Comparison of ENCODE assay signal across 1 cellular context in the genomic region with DNA sequence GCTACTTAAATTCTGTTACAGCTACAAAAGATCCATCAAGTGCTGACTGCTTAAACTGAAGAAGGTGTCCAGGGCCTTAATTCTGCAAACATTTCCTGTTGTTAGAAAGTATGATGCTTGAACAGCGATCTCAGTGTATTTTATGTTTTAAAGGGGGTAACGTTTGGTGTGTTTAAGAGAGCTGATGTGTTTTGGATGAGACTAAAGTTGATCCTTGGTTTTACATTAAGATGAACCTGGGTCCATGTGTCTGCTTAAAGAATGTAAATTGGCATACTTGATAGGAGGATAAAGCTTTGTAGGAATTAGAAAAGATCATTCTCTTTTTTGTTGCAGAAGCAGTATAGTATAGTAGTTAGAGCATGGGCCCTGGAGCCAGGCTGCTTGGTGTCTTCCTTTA.
TF ChIP-seq lines count a peak whose summit lies in the region.

No MANE protein-coding gene starts in this region.

TF ChIP-seq in HepG2, 621 proteins besides CTCF, POLR2A, EP300 and RAD21:
- TF ChIP-seq CREB1 (IDR thresholded peaks at IDR 0.05): no peak
- 0 out of 2 replicates have a peak, but pooled peaks have one; percentile 28 for TF ChIP-seq CREB1 (CRISPR knock-in tag; IDR thresholded peaks at IDR 0.05)
- no peak for TF ChIP-seq ZNF337 (CRISPR knock-in tag; IDR thresholded peaks at IDR 0.05; ENCODE audit: borderline replicate concordance, low read depth)
